In the genomic region with DNA sequence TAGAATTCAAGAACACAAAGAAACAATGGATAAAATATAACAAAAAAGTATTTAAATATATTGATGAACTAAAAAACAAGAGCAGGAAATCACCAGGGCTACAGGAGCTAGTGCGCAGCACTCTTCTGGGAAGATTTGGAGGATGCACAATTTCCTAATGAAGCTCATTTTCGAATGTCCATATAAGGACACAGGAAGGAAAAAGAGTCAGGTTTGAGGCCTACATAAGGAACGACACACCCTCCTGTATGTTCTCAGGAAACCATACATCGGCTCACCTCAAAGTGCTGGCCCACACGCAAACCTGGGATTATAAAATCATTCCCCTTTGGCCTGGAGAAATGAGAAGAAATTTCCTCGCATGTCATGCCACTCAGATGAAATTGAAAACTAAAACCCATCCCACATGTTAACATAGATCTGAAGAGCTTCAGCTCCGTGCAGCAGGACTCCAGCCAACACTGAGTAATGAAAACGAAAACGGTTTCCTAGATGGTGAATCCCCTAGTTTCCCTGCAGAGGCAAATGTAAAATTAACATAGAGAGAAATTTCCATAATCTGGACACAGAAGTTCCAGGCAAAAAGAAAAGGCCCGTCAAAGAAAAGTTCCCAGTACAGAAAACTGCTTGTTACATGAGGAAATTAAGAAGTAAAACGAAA, we compare ENCODE assay signal across 13 cellular contexts.
DNase-seq lines count a peak whose midpoint lies in the region; ATAC-seq lines count a peak whose summit lies in the region.
"Had no signal": no experiment of that assay in that cellular context is flagged by ENCODE, and none has a peak within 500 bp of the region (broad histone marks: within the 10 kb centered on the region; RNA-seq: fewer than 3 reads in every experiment).

No MANE protein-coding gene starts in this region.

- DNase-seq in activated naive CD4-positive, alpha-beta T cell treated with anti-CD3 and anti-CD28 coated beads for 36 hours, result no peak
- DNase-seq in MG63 (peak; percentile 19), SHP77 (lab: John Stamatoyannopoulos, UW) (peak; percentile 82 to 90), NCI-H82 (lab: John Stamatoyannopoulos, UW) (no peak), C1 segment of cervical spinal cord (lab: John Stamatoyannopoulos, UW) (no peak)
- DNase-seq: DMS153, H9, MV-4-11, NCI-H1417, NCI-H2029 had no signal

- no peak overlapping the region for H3K4me3 Mint-ChIP-seq in activated naive CD4-positive, alpha-beta T cell treated with anti-CD3 and anti-CD28 coated beads, Interleukin-2, amount 50 U/mL, for 24 hours
- H3K4me3 Mint-ChIP-seq in activated naive CD4-positive, alpha-beta T cell treated with anti-CD3 and anti-CD28 coated beads for 36 hours, result no peak overlapping the region
- H3K4me3 Mint-ChIP-seq: H9 had no signal

- H3K36me3 Mint-ChIP-seq in activated naive CD4-positive, alpha-beta T cell treated with anti-CD3 and anti-CD28 coated beads, Interleukin-2, amount 50 U/mL, for 24 hours, result no peaks in the 10 kb centered on the region
- no peaks in the 10 kb centered on the region for H3K36me3 Mint-ChIP-seq in activated naive CD4-positive, alpha-beta T cell treated with anti-CD3 and anti-CD28 coated beads for 36 hours (ENCODE audit: low read depth)

- CTCF ChIA-PET in activated naive CD4-positive, alpha-beta T cell treated with anti-CD3 and anti-CD28 coated beads for 36 hours (lab: Charles Lee), result no interaction called here

- H3K27me3 ChIP-seq in MG63, result no peaks in the 10 kb centered on the region

- H3K36me3 ChIP-seq in MG63, result no peaks in the 10 kb centered on the region

- no peaks in the 10 kb centered on the region for H3K4me1 Mint-ChIP-seq in activated naive CD4-positive, alpha-beta T cell treated with anti-CD3 and anti-CD28 coated beads, Interleukin-2, amount 50 U/mL, for 24 hours
- H3K4me1 Mint-ChIP-seq in activated naive CD4-positive, alpha-beta T cell treated with anti-CD3 and anti-CD28 coated beads for 36 hours (ENCODE audit: low read depth), result no peaks in the 10 kb centered on the region
- H3K4me1 Mint-ChIP-seq: H9 had no signal

- H3K9me3 Mint-ChIP-seq in activated naive CD4-positive, alpha-beta T cell treated with anti-CD3 and anti-CD28 coated beads, Interleukin-2, amount 50 U/mL, for 24 hours, result no peaks in the 10 kb centered on the region
- no peaks in the 10 kb centered on the region for H3K9me3 Mint-ChIP-seq in activated naive CD4-positive, alpha-beta T cell treated with anti-CD3 and anti-CD28 coated beads for 36 hours
- H3K9me3 Mint-ChIP-seq: H9 had no signal

- intact Hi-C loops in activated naive CD4-positive, alpha-beta T cell treated with anti-CD3 and anti-CD28 coated beads for 36 hours (cut with micrococcal nuclease), result no loop called here

- no peaks in the 10 kb centered on the region for H3K27me3 Mint-ChIP-seq in activated naive CD4-positive, alpha-beta T cell treated with anti-CD3 and anti-CD28 coated beads, Interleukin-2, amount 50 U/mL, for 24 hours
- no peaks in the 10 kb centered on the region for H3K27me3 Mint-ChIP-seq in activated naive CD4-positive, alpha-beta T cell treated with anti-CD3 and anti-CD28 coated beads for 36 hours (ENCODE audit: low read depth)

- H3K9me3 ChIP-seq in MG63, result no peaks in the 10 kb centered on the region; the same call in 1 of the 2 replicates

- peak overlapping the region; percentile 27 for H3K4me3 ChIP-seq in MG63

- peak overlapping the region; percentile 24 for H3K27ac Mint-ChIP-seq in activated naive CD4-positive, alpha-beta T cell treated with anti-CD3 and anti-CD28 coated beads, Interleukin-2, amount 50 U/mL, for 24 hours
- no peak overlapping the region for H3K27ac Mint-ChIP-seq in activated naive CD4-positive, alpha-beta T cell treated with anti-CD3 and anti-CD28 coated beads for 36 hours
- H3K27ac Mint-ChIP-seq: H9 had no signal

- ATAC-seq in HG03432 (IDR thresholded peaks at IDR 0.05; ENCODE audit: unreplicated experiment), result no peak
- ATAC-seq in activated CD4-positive, CD25-positive, alpha-beta regulatory T cell treated with anti-CD3 and anti-CD28 coated beads, Interleukin-2, amount 50 U/mL, for 24 hours, result no peak

Comparison
In these comparisons a context has a peak if more than half of its experiments do, and no peak if none do; other contexts are left out.
1. DNase-seq: peak in MG63 (single experiment) and SHP77 (2 of 2); none in activated naive CD4-positive, alpha-beta T cell treated with anti-CD3 and anti-CD28 coated beads for 36 hours (single experiment), NCI-H82 (single experiment) and C1 segment of cervical spinal cord (0 of 14).